1 cellular context compared by ENCODE assay signal in the genomic region with DNA sequence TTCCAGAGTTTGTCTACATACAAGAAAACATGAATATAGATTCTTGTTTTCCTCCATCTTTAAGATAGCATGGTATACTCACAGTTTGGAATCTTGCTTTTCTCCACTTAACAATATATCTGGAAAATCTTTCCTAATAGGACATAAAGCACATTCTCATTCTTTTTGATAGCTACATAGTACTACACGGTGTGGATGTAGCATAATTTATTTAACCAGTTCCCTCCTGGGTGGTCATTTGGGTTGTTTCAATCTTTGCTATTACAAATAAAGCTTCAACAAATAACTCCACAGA.
TF ChIP-seq lines count a peak whose summit lies in the region.

No MANE protein-coding gene starts in this region.

TF ChIP-seq in K562, 482 proteins besides CTCF, POLR2A, EP300 and RAD21 (continued from another document):
- TF ChIP-seq ZMIZ1 (IDR thresholded peaks at IDR 0.05; ENCODE audit: low read depth in 2 of 2, low read length in 2 of 2) (no peak), HOXB6 (CRISPR knock-in tag; IDR thresholded peaks at IDR 0.05; ENCODE audit: borderline replicate concordance) (no peak), FOXK2 (conservative IDR thresholded peaks at IDR 0.05 in 1 of 2, IDR thresholded peaks at IDR 0.05 in 1 of 2; ENCODE audit: low read depth in 2 of 2) (no peak), IRF1 (CRISPR knock-in tag; IDR thresholded peaks at IDR 0.05; ENCODE audit: borderline replicate concordance) (no peak), POLR2H (tag; IDR thresholded peaks at IDR 0.05; ENCODE audit: low read depth) (peak; percentile 61), ZNF766 (CRISPR knock-in tag; conservative IDR thresholded peaks at IDR 0.05) (no peak), ATF7 (IDR thresholded peaks at IDR 0.05) (0 out of 2 replicates have a peak, but pooled peaks have one; percentile 10), HNRNPL (IDR thresholded peaks at IDR 0.05; ENCODE audit: low read depth, low read length) (no peak), RBM15 (IDR thresholded peaks at IDR 0.05; ENCODE audit: insufficient read depth, low read length) (no peak), LEF1 (IDR thresholded peaks at IDR 0.05) (peak; percentile 4; the same call in 1 of the 2 replicates), RFX1 (IDR thresholded peaks at IDR 0.05) (no peak), BHLHE40 (IDR thresholded peaks at IDR 0.05; ENCODE audit: low read length) (no peak), BRD9 (IDR thresholded peaks at IDR 0.05; ENCODE audit: low read depth, partially characterized antibody) (peak; percentile 4), CXXC5 (CRISPR knock-in tag; IDR thresholded peaks at IDR 0.05) (0 out of 2 replicates have a peak, but pooled peaks have one; percentile 4), ARHGAP35 (IDR thresholded peaks at IDR 0.05; ENCODE audit: partially characterized antibody) (no peak), CHCHD3 (CRISPR knock-in tag; IDR thresholded peaks at IDR 0.05) (no peak), SOX6 (IDR thresholded peaks at IDR 0.05) (no peak), SPI1 (IDR thresholded peaks at IDR 0.05; ENCODE audit: borderline replicate concordance, low read depth, low read length) (no peak)
- TF ChIP-seq, protein P1, sequence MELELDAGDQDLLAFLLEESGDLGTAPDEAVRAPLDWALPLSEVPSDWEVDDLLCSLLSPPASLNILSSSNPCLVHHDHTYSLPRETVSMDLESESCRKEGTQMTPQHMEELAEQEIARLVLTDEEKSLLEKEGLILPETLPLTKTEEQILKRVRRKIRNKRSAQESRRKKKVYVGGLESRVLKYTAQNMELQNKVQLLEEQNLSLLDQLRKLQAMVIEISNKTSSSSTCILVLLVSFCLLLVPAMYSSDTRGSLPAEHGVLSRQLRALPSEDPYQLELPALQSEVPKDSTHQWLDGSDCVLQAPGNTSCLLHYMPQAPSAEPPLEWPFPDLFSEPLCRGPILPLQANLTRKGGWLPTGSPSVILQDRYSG (tag; conservative IDR thresholded peaks at IDR 0.05; ENCODE audit: low read depth): no peak
- TF ChIP-seq, protein P2, sequence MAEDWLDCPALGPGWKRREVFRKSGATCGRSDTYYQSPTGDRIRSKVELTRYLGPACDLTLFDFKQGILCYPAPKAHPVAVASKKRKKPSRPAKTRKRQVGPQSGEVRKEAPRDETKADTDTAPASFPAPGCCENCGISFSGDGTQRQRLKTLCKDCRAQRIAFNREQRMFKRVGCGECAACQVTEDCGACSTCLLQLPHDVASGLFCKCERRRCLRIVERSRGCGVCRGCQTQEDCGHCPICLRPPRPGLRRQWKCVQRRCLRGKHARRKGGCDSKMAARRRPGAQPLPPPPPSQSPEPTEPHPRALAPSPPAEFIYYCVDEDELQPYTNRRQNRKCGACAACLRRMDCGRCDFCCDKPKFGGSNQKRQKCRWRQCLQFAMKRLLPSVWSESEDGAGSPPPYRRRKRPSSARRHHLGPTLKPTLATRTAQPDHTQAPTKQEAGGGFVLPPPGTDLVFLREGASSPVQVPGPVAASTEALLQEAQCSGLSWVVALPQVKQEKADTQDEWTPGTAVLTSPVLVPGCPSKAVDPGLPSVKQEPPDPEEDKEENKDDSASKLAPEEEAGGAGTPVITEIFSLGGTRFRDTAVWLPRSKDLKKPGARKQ (CRISPR knock-in tag; IDR thresholded peaks at IDR 0.05): no peak
- TF ChIP-seq, protein P3, sequence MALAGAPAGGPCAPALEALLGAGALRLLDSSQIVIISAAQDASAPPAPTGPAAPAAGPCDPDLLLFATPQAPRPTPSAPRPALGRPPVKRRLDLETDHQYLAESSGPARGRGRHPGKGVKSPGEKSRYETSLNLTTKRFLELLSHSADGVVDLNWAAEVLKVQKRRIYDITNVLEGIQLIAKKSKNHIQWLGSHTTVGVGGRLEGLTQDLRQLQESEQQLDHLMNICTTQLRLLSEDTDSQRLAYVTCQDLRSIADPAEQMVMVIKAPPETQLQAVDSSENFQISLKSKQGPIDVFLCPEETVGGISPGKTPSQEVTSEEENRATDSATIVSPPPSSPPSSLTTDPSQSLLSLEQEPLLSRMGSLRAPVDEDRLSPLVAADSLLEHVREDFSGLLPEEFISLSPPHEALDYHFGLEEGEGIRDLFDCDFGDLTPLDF (CRISPR knock-in tag; IDR thresholded peaks at IDR 0.05): no peak
TF ChIP-seq in K562: peak in this region for 20.
